ENCODE assay signal across 10 cellular contexts in the genomic region with DNA sequence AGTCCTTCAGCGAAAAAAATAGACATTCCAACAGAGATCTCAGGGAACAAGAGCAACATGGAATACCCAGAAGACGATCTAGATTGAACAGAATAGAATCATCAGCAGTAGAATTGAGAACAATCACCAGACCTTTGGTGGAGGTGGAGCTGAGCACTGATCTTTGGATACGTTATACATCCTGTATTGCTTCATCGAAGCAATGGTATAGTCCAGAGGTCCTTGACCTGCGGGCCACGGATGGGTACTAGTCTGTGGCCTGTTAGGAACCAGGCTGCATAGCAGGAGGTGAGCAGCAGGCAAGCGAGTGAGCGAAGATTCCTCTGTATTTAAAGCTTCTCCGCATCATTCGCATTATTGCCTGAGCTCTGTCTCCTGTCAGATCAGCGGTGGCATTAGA. TPM values are rescaled to one million over a fixed set of nuclear protein-coding genes. Genes with fewer than 3 reads are reported as not detected.
"Had no signal": no experiment of that assay in that cellular context is flagged by ENCODE, and none has a peak within 500 bp of the region (broad histone marks: within the 10 kb centered on the region; RNA-seq: fewer than 3 reads in every experiment).

No MANE protein-coding gene starts in this region.

- H3K4me2 ChIP-seq: GM23338 had no signal

- H3K4me3 Mint-ChIP-seq: GM23338, H9 had no signal

- H2AFZ ChIP-seq: GM23338 had no signal

- DNase-seq: H9, HCEC 1CT, IMR-90, KG1 had no signal

- H3K9me3 Mint-ChIP-seq: GM23338, H9 had no signal

- H3K27ac Mint-ChIP-seq: GM23338, H9 had no signal

- FAIRE-seq: H1, H54, K562 had no signal

- H3K27ac ChIP-seq: HL-60 had no signal

- ATAC-seq: GM23338, K562 had no signal

- H3K4me3 ChIP-seq: GM23338, K562 had no signal

RNA-seq across cellular contexts. Expression of gene LRRC55, which starts 17.6 kb away (rescaled TPM):
- total RNA-seq: HT1080, IMR-90, K562 had no signal
- polyA plus RNA-seq: IMR-90, K562 had no signal

RNA-seq across cellular contexts. Expression of gene APLNR, which starts 37.7 kb away (rescaled TPM):
- total RNA-seq: H1, HT1080, IMR-90 had no signal
- polyA plus RNA-seq: GM23338, IMR-90 had no signal
